ENCODE assay signal across 23 cellular contexts in genomic region chr16:53559552-53559951, GRCh38.
"Had no signal": no experiment of that assay in that cellular context is flagged by ENCODE, and none has a peak within 500 bp of the region (broad histone marks: within the 10 kb centered on the region; RNA-seq: fewer than 3 reads in every experiment).

No MANE protein-coding gene starts in this region.

- H3K9me3 ChIP-seq: colonic mucosa, gastroesophageal sphincter, right lobe of liver, stomach, thyroid gland, vagina had no signal

- H3K4me3 ChIP-seq: colonic mucosa, gastroesophageal sphincter, lung, right lobe of liver, stomach, thyroid gland, vagina had no signal

- H3K4me1 ChIP-seq: colonic mucosa, gastroesophageal sphincter, parathyroid adenoma, right lobe of liver, stomach, thyroid gland, vagina had no signal

- ATAC-seq: esophagus mucosa, gastroesophageal sphincter, left lobe of liver, natural killer cell, right lobe of liver had no signal

- DNase-seq: colonic mucosa; effector CD8-positive, alpha-beta T cell; endodermal cell; foreskin fibroblast; kidney; natural killer cell; right lobe of liver; small intestine; stimulated activated CD4-positive, alpha-beta T cell treated with anti-CD3 and anti-CD28 coated beads, Interleukin-12 subunit alpha, Interleukin-12 subunit beta, amount 100 ng/mL, for 4 hours; stimulated activated CD4-positive, alpha-beta T cell treated with anti-CD3 and anti-CD28 coated beads, Interleukin-1b, Interleukin-23, amount 100 ng/mL, for 48 hours; stimulated activated CD4-positive, alpha-beta T cell treated with anti-CD3 and anti-CD28 coated beads, Interleukin-4, amount 100 ng/mL, for 1 hour; stimulated activated CD8-positive, alpha-beta memory T cell treated with anti-CD3 and anti-CD28 coated beads, Interleukin-4, amount 100 ng/mL, for 48 hours; stimulated activated naive CD4-positive, alpha-beta T cell; stomach; thyroid gland; trophoblast cell had no signal

- H3K36me3 ChIP-seq: colonic mucosa, gastroesophageal sphincter, right lobe of liver, stomach, thyroid gland, vagina had no signal

- H3K27me3 ChIP-seq: colonic mucosa, gastroesophageal sphincter, right lobe of liver, stomach, thyroid gland, vagina had no signal

- H3K27ac ChIP-seq: colonic mucosa, epithelial cell of prostate, gastroesophageal sphincter, parathyroid adenoma, right lobe of liver, stomach, thyroid gland, vagina had no signal
